19 cellular contexts compared by ENCODE assay signal in the genomic region with DNA sequence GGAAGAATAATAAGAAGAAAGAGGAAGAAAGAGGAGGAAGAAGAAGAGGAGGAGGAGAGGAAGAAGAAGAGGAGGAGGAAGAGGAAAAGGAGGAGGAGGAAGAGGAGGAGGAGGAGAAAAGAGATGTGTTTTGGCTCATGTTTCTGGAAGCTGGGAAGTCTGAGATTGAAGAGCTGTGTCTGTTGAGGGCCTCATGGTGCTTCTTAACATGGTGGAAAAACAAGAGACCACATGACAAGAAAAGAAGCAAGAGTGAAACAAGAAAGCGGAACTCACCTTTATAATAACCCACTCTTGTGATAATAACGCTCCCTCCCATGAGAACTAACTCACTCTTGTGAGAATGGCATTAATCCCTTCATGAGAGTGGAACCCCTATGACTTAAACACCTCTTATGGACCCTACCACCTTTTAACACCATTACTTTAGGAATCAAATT. TPM values are rescaled to one million over a fixed set of nuclear protein-coding genes. Genes with fewer than 3 reads are reported as not detected.
DNase-seq lines count a peak whose midpoint lies in the region; ATAC-seq, FAIRE-seq and TF ChIP-seq lines count a peak whose summit lies in the region.
"Had no signal": no experiment of that assay in that cellular context is flagged by ENCODE, and none has a peak within 500 bp of the region (broad histone marks: within the 10 kb centered on the region; RNA-seq: fewer than 3 reads in every experiment).

No MANE protein-coding gene starts in this region.

- H3K9me3 ChIP-seq in MM.1S (replicated peaks; ENCODE audit: insufficient read depth, low read length) = no peaks in the 10 kb centered on the region
- no peaks in the 10 kb centered on the region for H3K9me3 ChIP-seq in T-helper 17 cell (ENCODE audit: control insufficient read depth, low read length, poor library complexity, severe bottlenecking)
- no peaks in the 10 kb centered on the region for H3K9me3 ChIP-seq in mucosa of descending colon
- H3K9me3 ChIP-seq: transverse colon had no signal

- no peak overlapping the region for H3K4me3 Mint-ChIP-seq in T-helper 17 cell
- H3K4me3 Mint-ChIP-seq: activated T-cell treated with anti-CD3 and anti-CD28 coated beads, Interleukin-2, amount 50 U/mL, for 24 hours; natural killer cell treated with Interleukin-12 subunit alpha and Interleukin-12 subunit beta and Interleukin-15 and Interleukin-18, amount 100 ng/mL, for 72 hours had no signal

- H3K4me1 ChIP-seq in MM.1S (ENCODE audit: low read length) (peaks cover 24% of the 10 kb centered on the region; the same call in 1 of the 2 replicates), mucosa of descending colon (ENCODE audit: low read depth) (peaks cover 5% of the 10 kb centered on the region)

- peaks cover 16% of the 10 kb centered on the region for H3K27me3 Mint-ChIP-seq in T-helper 17 cell

- no peaks in the 10 kb centered on the region for H3K27me3 ChIP-seq in MM.1S (replicated peaks; ENCODE audit: insufficient read depth, low read length)
- H3K27me3 ChIP-seq: transverse colon had no signal

- H3K9ac ChIP-seq in MM.1S (ENCODE audit: low read length) = no peak overlapping the region
- H3K9ac ChIP-seq: KMS-11 had no signal

- H3K27ac ChIP-seq in MM.1S (ENCODE audit: low read length) = no peak overlapping the region; the same call in 1 of the 2 replicates
- H3K27ac ChIP-seq in caudate nucleus (ENCODE audit: low read depth, low read length) = no peak overlapping the region
- H3K27ac ChIP-seq: KMS-11, transverse colon, WERI-Rb-1 had no signal

- H3K36me3 ChIP-seq in MM.1S (replicated peaks; ENCODE audit: insufficient read depth, low read length) (no peaks in the 10 kb centered on the region), mucosa of descending colon (ENCODE audit: low read depth) (no peaks in the 10 kb centered on the region)
- H3K36me3 ChIP-seq: transverse colon, WERI-Rb-1 had no signal

- H4K20me1 ChIP-seq in MM.1S (ENCODE audit: insufficient read depth, low read length) = no peaks in the 10 kb centered on the region

- no peaks in the 10 kb centered on the region for H3F3A ChIP-seq in MM.1S (ENCODE audit: insufficient read depth, low read length)

- H2AFZ ChIP-seq in MM.1S (ENCODE audit: low read length) = peak overlapping the region; percentile 61

- peak; percentile 59 for ATAC-seq in HG02678 (IDR thresholded peaks at IDR 0.05; ENCODE audit: unreplicated experiment)
- no peak for ATAC-seq in T-helper 17 cell
- no peak for ATAC-seq in mucosa of descending colon
- ATAC-seq: natural killer cell treated with Interleukin-12 subunit alpha and Interleukin-12 subunit beta and Interleukin-15 and Interleukin-18, amount 100 ng/mL, for 72 hours had no signal

- peak; percentile 95 for FAIRE-seq in GM19239 (lab: Jason Lieb, UNC)

- peaks cover 13% of the 10 kb centered on the region for H3K4me1 Mint-ChIP-seq in T-helper 17 cell

- H3K27ac Mint-ChIP-seq in T-helper 17 cell = no peak overlapping the region
- H3K27ac Mint-ChIP-seq: activated T-cell treated with anti-CD3 and anti-CD28 coated beads, Interleukin-2, amount 50 U/mL, for 24 hours; natural killer cell treated with Interleukin-12 subunit alpha and Interleukin-12 subunit beta and Interleukin-15 and Interleukin-18, amount 100 ng/mL, for 72 hours had no signal

- H3K4me3 ChIP-seq in MM.1S (ENCODE audit: low read length) = no peak overlapping the region
- H3K4me3 ChIP-seq in mucosa of descending colon = no peak overlapping the region
- H3K4me3 ChIP-seq: transverse colon had no signal

- intact Hi-C loops in mucosa of descending colon (cut with DNase I, micrococcal nuclease) = loop anchor here in 1 of 2 donors (10.0 kb wide), 2 partner anchors 167 to 253 kb away; no protein-coding TSS in a partner anchor

- peak overlapping the region; percentile 19; the same call in 1 of the 2 replicates for H3K4me2 ChIP-seq in MM.1S (ENCODE audit: low read depth, low read length)
- H3K4me2 ChIP-seq: KMS-11 had no signal

- peaks cover 5% of the 10 kb centered on the region for H3K36me3 Mint-ChIP-seq in T-helper 17 cell (ENCODE audit: low read depth)
- H3K36me3 Mint-ChIP-seq: natural killer cell treated with Interleukin-12 subunit alpha and Interleukin-12 subunit beta and Interleukin-15 and Interleukin-18, amount 100 ng/mL, for 72 hours had no signal

- TF ChIP-seq CTCF in GM10266 (IDR thresholded peaks at IDR 0.05; ENCODE audit: control insufficient read depth, insufficient read depth, low read depth, missing control alignments) (no peak), MM.1S (IDR thresholded peaks at IDR 0.05; ENCODE audit: low read length) (no peak), mucosa of descending colon (IDR thresholded peaks at IDR 0.05) (no peak)

- DNase-seq in GM10266 (ENCODE audit: extremely low spot score) (peak; percentile 31), GM19239 (ENCODE audit: insufficient read length, low spot score) (no peak), MM.1S (peak; percentile 23), T-helper 17 cell (no peak), NCI-H1694 treated with DMSO at 0.1 percent for 48 hours (lab: John Stamatoyannopoulos, UW) (no peak), caudate nucleus (lab: John Stamatoyannopoulos, UW) (no peak), mucosa of descending colon (no peak)
- DNase-seq: ACHN; activated T-cell treated with anti-CD3 and anti-CD28 coated beads, Interleukin-2, amount 50 U/mL, for 24 hours; aorta; foreskin melanocyte; islet precursor cell; NCI-H2171; Right ventricle myocardium superior; transverse colon; WERI-Rb-1 had no signal

- H3K79me2 ChIP-seq in MM.1S (ENCODE audit: low read length) = no peaks in the 10 kb centered on the region

- H3K9me2 ChIP-seq in MM.1S (replicated peaks; ENCODE audit: insufficient read depth, low read length) = no peaks in the 10 kb centered on the region

RNA-seq across cellular contexts. Expression of a gene that starts 36.1 kb away (rescaled TPM):
- total RNA-seq in T-helper 17 cell (10 to 100 TPM; 30.4 to 32.2 TPM), mucosa of descending colon (10 to 100 TPM in 1 of 3 donors, 1 to 10 TPM in 2; 7.9 to 13.1 (median 9.8) TPM)

Comparison
In these comparisons a context has a peak if more than half of its experiments do, and no peak if none do; other contexts are left out.
1. DNase-seq: peak in GM10266 (single experiment) and MM.1S (single experiment); none in GM19239 (single experiment), T-helper 17 cell (0 of 3), NCI-H1694 treated with DMSO at 0.1 percent for 48 hours (single experiment), caudate nucleus (0 of 61) and mucosa of descending colon (0 of 3).